31 cellular contexts compared by ENCODE assay signal in genomic region chr7:7226407-7226806, GRCh38.
"Had no signal": no experiment of that assay in that cellular context is flagged by ENCODE, and none has a peak within 500 bp of the region (broad histone marks: within the 10 kb centered on the region; RNA-seq: fewer than 3 reads in every experiment).

No MANE protein-coding gene starts in this region.

- H3K4me3 Mint-ChIP-seq: activated CD4-positive, alpha-beta memory T cell treated with anti-CD3 and anti-CD28 coated beads, Interleukin-2, amount 10 ng/mL, durations not matched to agents 7 days and 5 days; activated CD4-positive, alpha-beta T cell treated with anti-CD3 and anti-CD28 coated beads, Interleukin-2, amount 10 ng/mL, durations not matched to agents 7 days and 5 days; activated naive CD4-positive, alpha-beta T cell treated with anti-CD3 and anti-CD28 coated beads, Interleukin-2, amount 10 ng/mL, durations not matched to agents 7 days and 5 days; activated naive CD8-positive, alpha-beta T cell treated with anti-CD3 and anti-CD28 coated beads, Interleukin-2, amount 10 ng/mL, durations not matched to agents 7 days and 5 days; activated T-cell treated with anti-CD3 and anti-CD28 coated beads, Interleukin-2, amount 50 U/mL, for 24 hours; activated T-cell treated with anti-CD3 and anti-CD28 coated beads, Interleukin-2, amount 50 U/mL, for 72 hours; dendritic cell treated with granulocyte-macrophage colony-stimulating factor and Interleukin-4, amounts not matched to agents 40 ng/mL and 50 ng/mL, for 4 days had no signal

- H3K27me3 Mint-ChIP-seq: activated CD4-positive, alpha-beta memory T cell treated with anti-CD3 and anti-CD28 coated beads, Interleukin-2, amount 10 ng/mL, durations not matched to agents 7 days and 5 days; activated CD4-positive, alpha-beta T cell treated with anti-CD3 and anti-CD28 coated beads, Interleukin-2, amount 10 ng/mL, durations not matched to agents 7 days and 5 days; activated naive CD4-positive, alpha-beta T cell treated with anti-CD3 and anti-CD28 coated beads, Interleukin-2, amount 10 ng/mL, durations not matched to agents 7 days and 5 days; activated naive CD8-positive, alpha-beta T cell treated with anti-CD3 and anti-CD28 coated beads, Interleukin-2, amount 10 ng/mL, durations not matched to agents 7 days and 5 days; activated T-cell treated with anti-CD3 and anti-CD28 coated beads, Interleukin-2, amount 50 U/mL, for 24 hours; dendritic cell treated with granulocyte-macrophage colony-stimulating factor and Interleukin-4, amounts not matched to agents 40 ng/mL and 50 ng/mL, for 4 days had no signal

- DNase-seq: activated CD4-positive, alpha-beta memory T cell treated with anti-CD3 and anti-CD28 coated beads, Interleukin-2, amount 10 ng/mL, durations not matched to agents 7 days and 5 days; activated CD4-positive, alpha-beta T cell treated with anti-CD3 and anti-CD28 coated beads for 1 hour; activated CD4-positive, alpha-beta T cell treated with anti-CD3 and anti-CD28 coated beads for 4 hours; activated CD4-positive, alpha-beta T cell treated with anti-CD3 and anti-CD28 coated beads, Interleukin-2, amount 10 ng/mL, durations not matched to agents 7 days and 5 days; activated CD4-positive, alpha-beta T cell treated with anti-CD3 and anti-CD28 coated beads, Interleukin-2, amount 50 U/mL, for 4 hours; activated CD8-positive, alpha-beta memory T cell treated with anti-CD3 and anti-CD28 coated beads, Interleukin-2, amount 50 U/mL, for 48 hours; activated gamma-delta T cell; activated naive CD4-positive, alpha-beta T cell; activated naive CD4-positive, alpha-beta T cell treated with anti-CD3 and anti-CD28 coated beads, Interleukin-2, amount 10 ng/mL, durations not matched to agents 7 days and 5 days; activated naive CD8-positive, alpha-beta T cell treated with anti-CD3 and anti-CD28 coated beads, Interleukin-2, amount 10 ng/mL, durations not matched to agents 7 days and 5 days; activated T-cell treated with anti-CD3 and anti-CD28 coated beads for 4 hours; activated T-cell treated with anti-CD3 and anti-CD28 coated beads, Interleukin-2, amount 50 U/mL, for 24 hours; activated T-cell treated with anti-CD3 and anti-CD28 coated beads, Interleukin-2, amount 50 U/mL, for 72 hours; amygdala; aorta; body of pancreas; central memory CD4-positive, alpha-beta T cell; cerebellar nuclear complex; dorsolateral prefrontal cortex; effector memory CD4-positive, alpha-beta T cell; erythroblast; foreskin keratinocyte; head of caudate nucleus; T-helper 2 cell had no signal

- H3K27ac Mint-ChIP-seq: activated CD4-positive, alpha-beta memory T cell treated with anti-CD3 and anti-CD28 coated beads, Interleukin-2, amount 10 ng/mL, durations not matched to agents 7 days and 5 days; activated CD4-positive, alpha-beta T cell treated with anti-CD3 and anti-CD28 coated beads, Interleukin-2, amount 10 ng/mL, durations not matched to agents 7 days and 5 days; activated naive CD4-positive, alpha-beta T cell treated with anti-CD3 and anti-CD28 coated beads, Interleukin-2, amount 10 ng/mL, durations not matched to agents 7 days and 5 days; activated naive CD4-positive, alpha-beta T cell treated with anti-CD3 and anti-CD28 coated beads, Interleukin-2, amount 50 U/mL, for 72 hours; activated naive CD8-positive, alpha-beta T cell treated with anti-CD3 and anti-CD28 coated beads, Interleukin-2, amount 10 ng/mL, durations not matched to agents 7 days and 5 days; activated T-cell treated with anti-CD3 and anti-CD28 coated beads, Interleukin-2, amount 50 U/mL, for 24 hours; activated T-cell treated with anti-CD3 and anti-CD28 coated beads, Interleukin-2, amount 50 U/mL, for 72 hours; dendritic cell treated with granulocyte-macrophage colony-stimulating factor and Interleukin-4, amounts not matched to agents 40 ng/mL and 50 ng/mL, for 4 days had no signal

- H3K4me1 ChIP-seq: body of pancreas, breast epithelium had no signal

- H3K27ac ChIP-seq: body of pancreas, breast epithelium, cardiac muscle cell, coronary artery, esophagus muscularis mucosa, foreskin keratinocyte, gastroesophageal sphincter had no signal

- H3K4me3 ChIP-seq: body of pancreas, breast epithelium, cardiac muscle cell, coronary artery, dorsolateral prefrontal cortex, esophagus muscularis mucosa, gastroesophageal sphincter had no signal

- H3K27me3 ChIP-seq: body of pancreas, breast epithelium, cardiac muscle cell, dorsolateral prefrontal cortex, esophagus muscularis mucosa, foreskin keratinocyte, gastroesophageal sphincter had no signal

- H3K9me3 ChIP-seq: body of pancreas, breast epithelium had no signal

- ATAC-seq: activated naive CD4-positive, alpha-beta T cell treated with anti-CD3 and anti-CD28 coated beads, Interleukin-2, amount 50 U/mL, for 72 hours; activated T-cell treated with anti-CD3 and anti-CD28 coated beads, Interleukin-2, amount 50 U/mL, for 72 hours; body of pancreas; foreskin keratinocyte; gastroesophageal sphincter had no signal

- H3K36me3 ChIP-seq: breast epithelium, cardiac muscle cell, esophagus muscularis mucosa, gastroesophageal sphincter had no signal

- H3K4me1 Mint-ChIP-seq: activated naive CD4-positive, alpha-beta T cell treated with anti-CD3 and anti-CD28 coated beads, Interleukin-2, amount 10 ng/mL, durations not matched to agents 7 days and 5 days had no signal
